21 cellular contexts compared by ENCODE assay signal in genomic region chr2:191512202-191512601, GRCh38.
"Had no signal": no experiment of that assay in that cellular context is flagged by ENCODE, and none has a peak within 500 bp of the region (broad histone marks: within the 10 kb centered on the region; RNA-seq: fewer than 3 reads in every experiment).

No MANE protein-coding gene starts in this region.

- H3K4me1 ChIP-seq: colonic mucosa, psoas muscle, sigmoid colon, stomach, transverse colon had no signal

- H3K4me1 Mint-ChIP-seq: memory B cell had no signal

- H3K27ac ChIP-seq: colonic mucosa, heart left ventricle, neutrophil, psoas muscle, sigmoid colon, skin epidermis, stomach, thoracic aorta, transverse colon had no signal

- H3K4me3 ChIP-seq: colonic mucosa, heart left ventricle, psoas muscle, sigmoid colon, skin epidermis, stomach, thoracic aorta, transverse colon had no signal

- H3K27me3 ChIP-seq: colonic mucosa, heart left ventricle, neutrophil, sigmoid colon, stomach, transverse colon had no signal

- H3K36me3 Mint-ChIP-seq: memory B cell had no signal

- FAIRE-seq: islet of Langerhans had no signal

- H3K4me3 Mint-ChIP-seq: memory B cell; mesothelial cell of epicardium; natural killer cell treated with Interleukin-12 subunit alpha and Interleukin-12 subunit beta and Interleukin-15 and Interleukin-18, amount 100 ng/mL, for 72 hours had no signal

- ATAC-seq: heart left ventricle; natural killer cell treated with Interleukin-12 subunit alpha and Interleukin-12 subunit beta and Interleukin-15 and Interleukin-18, amount 100 ng/mL, for 72 hours; psoas muscle had no signal

- H3K9me3 ChIP-seq: colonic mucosa, neutrophil, psoas muscle, sigmoid colon, stomach, thoracic aorta, transverse colon had no signal

- DNase-seq: colonic mucosa; dermis blood vessel endothelial cell; effector CD4-positive, alpha-beta T cell; foreskin melanocyte; heart left ventricle; hippocampal formation; kidney glomerular epithelial cell; psoas muscle; sigmoid colon; stimulated activated CD4-positive, alpha-beta T cell treated with anti-CD3 and anti-CD28 coated beads, Interleukin-12 subunit alpha, Interleukin-12 subunit beta, amount 100 ng/mL, for 4 hours; stimulated activated naive CD4-positive, alpha-beta T cell; stomach; substantia nigra; transverse colon had no signal

- H3K36me3 ChIP-seq: colonic mucosa, heart left ventricle, neutrophil, sigmoid colon, stomach, thoracic aorta, transverse colon had no signal

- H3K27ac Mint-ChIP-seq: memory B cell; mesothelial cell of epicardium; natural killer cell treated with Interleukin-12 subunit alpha and Interleukin-12 subunit beta and Interleukin-15 and Interleukin-18, amount 100 ng/mL, for 72 hours had no signal
